Comparison of ENCODE assay signal across 23 cellular contexts in the genomic region with DNA sequence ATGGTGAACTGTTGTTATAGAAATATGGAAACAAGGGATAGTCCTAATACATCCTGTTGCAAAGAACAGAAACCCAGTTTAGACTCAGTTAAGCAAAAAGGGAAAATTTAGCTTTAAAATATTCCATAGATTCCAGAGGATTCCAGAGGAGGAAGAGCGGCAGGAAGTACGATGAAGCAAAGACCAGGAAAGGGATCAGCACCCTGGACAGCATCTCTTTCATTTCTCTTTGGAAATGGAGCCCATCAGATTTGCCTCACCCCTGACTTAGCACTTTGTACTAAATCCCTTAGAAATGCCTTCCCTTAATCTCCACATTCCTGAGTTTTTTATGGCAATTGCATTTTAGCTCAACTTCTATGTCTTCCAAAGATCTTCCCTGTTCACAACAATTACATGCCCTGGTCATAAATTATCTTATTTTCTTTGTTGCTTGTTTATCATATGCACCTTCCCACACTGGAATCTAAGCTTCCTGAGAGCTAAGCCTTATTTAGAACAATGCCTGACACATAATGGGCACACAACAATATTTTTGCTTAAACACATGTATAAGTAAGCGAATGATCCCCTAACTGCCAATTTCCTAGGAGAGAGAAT.
A peak's percentile ranks its signal among the peaks of the same experiment; 100 is the strongest.
DNase-seq lines count a peak whose midpoint lies in the region; ATAC-seq, FAIRE-seq and TF ChIP-seq lines count a peak whose summit lies in the region.
"Had no signal": no experiment of that assay in that cellular context is flagged by ENCODE, and none has a peak within 500 bp of the region (broad histone marks: within the 10 kb centered on the region; RNA-seq: fewer than 3 reads in every experiment).

No MANE protein-coding gene starts in this region.

- TF ChIP-seq CTCF in HepG2 (CRISPR knock-in tag; IDR thresholded peaks at IDR 0.05) (no peak), right lobe of liver (IDR thresholded peaks at IDR 0.05) (no peak)

- no peak overlapping the region for H3K4me2 ChIP-seq in HepG2 (ENCODE audit: low read depth, low read length)
- H3K4me2 ChIP-seq: BLaER1 treated with 17β-estradiol and CSF1 and Interleukin-3, amounts not matched to agents 10 nM and 100 nM had no signal

- in situ Hi-C loops in HepG2 (cut with HindIII; ENCODE audit: extremely low pct_ligation_motif_present, low pct_unique_long_range_greater_than_20kb), result no loop called here

- no peaks in the 10 kb centered on the region for H3K79me2 ChIP-seq in HepG2 (ENCODE audit: insufficient read depth, low read length)

- BruUV-seq in HepG2 (replicated peaks; lab: Mats Ljungman, UMichigan), result no TSS peak

- no peak for DNase-seq in HepG2 (ENCODE audit: low spot score)
- no peak for DNase-seq in right lobe of liver
- DNase-seq in SJCRH30, result peak; percentile 29 to 64
- peak; percentile 51 for DNase-seq in iPS-NIHi11 (ENCODE audit: low spot score)
- no peak for DNase-seq in left lobe of liver (ENCODE audit: low spot score)
- DNase-seq in D341Med (ENCODE audit: low spot score), result no peak
- DNase-seq in anterior cingulate cortex (lab: John Stamatoyannopoulos, UW), result no peak
- DNase-seq: activated CD8-positive, alpha-beta memory T cell treated with anti-CD3 and anti-CD28 coated beads for 24 hours; activated naive CD8-positive, alpha-beta T cell treated with anti-CD3 and anti-CD28 coated beads for 36 hours; cortex of kidney; hippocampal formation; natural killer cell; NCI-H1092 treated with DMSO at 0.1 percent for 48 hours; NCI-H2081 treated with DMSO at 0.1 percent for 48 hours; NCI-H510A; SIG-M5; spleen; uterus had no signal

- H3K4me1 ChIP-seq in HepG2 (ENCODE audit: insufficient read depth, low read length) (no peaks in the 10 kb centered on the region), right lobe of liver (no peaks in the 10 kb centered on the region), SJCRH30 (no peaks in the 10 kb centered on the region)
- H3K4me1 ChIP-seq: BLaER1 treated with 17β-estradiol and CSF1 and Interleukin-3, amounts not matched to agents 10 nM and 100 nM; breast epithelium; prostate gland; spleen; uterus had no signal

- no peak for FAIRE-seq in HepG2 (lab: Jason Lieb, UNC)
- FAIRE-seq: A204.1 had no signal

- H3K36me3 ChIP-seq in HepG2 (replicated peaks in 1 of 2; ENCODE audit: control insufficient read depth in 1 of 2, insufficient read depth in 2 of 2, low read length in 2 of 2), result no peaks in the 10 kb centered on the region
- no peaks in the 10 kb centered on the region for H3K36me3 ChIP-seq in right lobe of liver
- H3K36me3 ChIP-seq in SJCRH30, result no peaks in the 10 kb centered on the region
- H3K36me3 ChIP-seq: BLaER1 treated with 17β-estradiol and CSF1 and Interleukin-3, amounts not matched to agents 10 nM and 100 nM; breast epithelium; prostate gland; spleen; uterus had no signal

- CTCF ChIA-PET in HepG2 (lab: Yijun Ruan, JAX; ENCODE audit: low intra/inter-chr PET ratio, low total read pairs), result no interaction called here

- H4K20me1 ChIP-seq in HepG2 (ENCODE audit: insufficient read depth, low read length), result no peaks in the 10 kb centered on the region
- H4K20me1 ChIP-seq: BLaER1 treated with 17β-estradiol and CSF1 and Interleukin-3, amounts not matched to agents 10 nM and 100 nM had no signal

- H3K9ac ChIP-seq in HepG2 (ENCODE audit: insufficient read depth, low read depth, low read length), result no peak overlapping the region
- H3K9ac ChIP-seq: BLaER1 treated with 17β-estradiol and CSF1 and Interleukin-3, amounts not matched to agents 10 nM and 100 nM had no signal

- POLR2A ChIA-PET in HepG2 (lab: Yijun Ruan, JAX), result no interaction called here

- no peak for ATAC-seq in HepG2
- no peak for ATAC-seq in right lobe of liver
- ATAC-seq in left lobe of liver, result no peak
- ATAC-seq in GM18511 (IDR thresholded peaks at IDR 0.05; ENCODE audit: unreplicated experiment), result no peak
- ATAC-seq: natural killer cell had no signal

- H3K27ac ChIP-seq in HepG2 (ENCODE audit: extremely low read length, insufficient read depth, low read length) (no peak overlapping the region), right lobe of liver (no peak overlapping the region), SJCRH30 (no peak overlapping the region)
- H3K27ac ChIP-seq: BLaER1 treated with 17β-estradiol and CSF1 and Interleukin-3, amounts not matched to agents 10 nM and 100 nM; breast epithelium; prostate gland; spleen; uterus had no signal

- intact Hi-C loops in HepG2 (cut with micrococcal nuclease; ENCODE audit: unreplicated experiment), result no loop called here
- intact Hi-C loops in right lobe of liver (cut with DNase I), result no loop called here

- no peak for TF ChIP-seq EP300 in HepG2 (IDR thresholded peaks at IDR 0.05; ENCODE audit: low read depth in 2 of 2, low read length in 2 of 2)
- no peak for TF ChIP-seq EP300 in HepG2 (CRISPR knock-in tag; IDR thresholded peaks at IDR 0.05; ENCODE audit: borderline replicate concordance)

- TF ChIP-seq POLR2A in HepG2 (IDR thresholded peaks at IDR 0.05; ENCODE audit: insufficient read depth in 1 of 2, low read depth in 2 of 2, low read length in 2 of 2) (no peak), right lobe of liver (IDR thresholded peaks at IDR 0.05) (no peak)

- no peaks in the 10 kb centered on the region for H3K27me3 ChIP-seq in HepG2 (ENCODE audit: control insufficient read depth in 1 of 2, insufficient read depth in 2 of 2, low read length in 2 of 2)
- H3K27me3 ChIP-seq in right lobe of liver, result no peaks in the 10 kb centered on the region
- no peaks in the 10 kb centered on the region for H3K27me3 ChIP-seq in SJCRH30
- H3K27me3 ChIP-seq: BLaER1 treated with 17β-estradiol and CSF1 and Interleukin-3, amounts not matched to agents 10 nM and 100 nM; breast epithelium; spleen; uterus had no signal

- H3K9me3 ChIP-seq in HepG2 (ENCODE audit: low read length), result peaks cover 37% of the 10 kb centered on the region
- H3K9me3 ChIP-seq in right lobe of liver, result no peaks in the 10 kb centered on the region
- H3K9me3 ChIP-seq in SJCRH30 (replicated peaks), result no peaks in the 10 kb centered on the region
- H3K9me3 ChIP-seq: BLaER1 treated with 17β-estradiol and CSF1 and Interleukin-3, amounts not matched to agents 10 nM and 100 nM; prostate gland; uterus had no signal

- H3K4me3 ChIP-seq in HepG2 (replicated peaks in 1 of 3; ENCODE audit: insufficient read depth in 1 of 3, low read depth in 2 of 3, low read length in 3 of 3) (no peak overlapping the region), right lobe of liver (no peak overlapping the region), SJCRH30 (no peak overlapping the region)
- H3K4me3 ChIP-seq: BLaER1 treated with 17β-estradiol and CSF1 and Interleukin-3, amounts not matched to agents 10 nM and 100 nM; breast epithelium; prostate gland; spleen; uterus had no signal

- 39% methylated on average over 3 of the region's 3 CpGs for WGBS in HepG2 (ENCODE audit: low lambda C conversion rate)
- WGBS in right lobe of liver (ENCODE audit: insufficient coverage, low coverage, low lambda C conversion rate, missing lambda C conversion rate), result 30% methylated on average over 3 of the region's 3 CpGs

- H2AFZ ChIP-seq in HepG2 (ENCODE audit: low read length), result no peak overlapping the region

- TF ChIP-seq RAD21 in HepG2 (CRISPR knock-in tag; IDR thresholded peaks at IDR 0.05), result no peak

TF ChIP-seq in HepG2, 621 proteins besides CTCF, POLR2A, EP300 and RAD21 (continues in another document):
- TF ChIP-seq ZNF644 (CRISPR knock-in tag; IDR thresholded peaks at IDR 0.05; ENCODE audit: low read depth), result peak; percentile 15; the same call in 1 of the 2 replicates
- TF ChIP-seq, protein P1, sequence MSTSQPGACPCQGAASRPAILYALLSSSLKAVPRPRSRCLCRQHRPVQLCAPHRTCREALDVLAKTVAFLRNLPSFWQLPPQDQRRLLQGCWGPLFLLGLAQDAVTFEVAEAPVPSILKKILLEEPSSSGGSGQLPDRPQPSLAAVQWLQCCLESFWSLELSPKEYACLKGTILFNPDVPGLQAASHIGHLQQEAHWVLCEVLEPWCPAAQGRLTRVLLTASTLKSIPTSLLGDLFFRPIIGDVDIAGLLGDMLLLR (CRISPR knock-in tag; IDR thresholded peaks at IDR 0.05), result no peak
- TF ChIP-seq, protein P2, sequence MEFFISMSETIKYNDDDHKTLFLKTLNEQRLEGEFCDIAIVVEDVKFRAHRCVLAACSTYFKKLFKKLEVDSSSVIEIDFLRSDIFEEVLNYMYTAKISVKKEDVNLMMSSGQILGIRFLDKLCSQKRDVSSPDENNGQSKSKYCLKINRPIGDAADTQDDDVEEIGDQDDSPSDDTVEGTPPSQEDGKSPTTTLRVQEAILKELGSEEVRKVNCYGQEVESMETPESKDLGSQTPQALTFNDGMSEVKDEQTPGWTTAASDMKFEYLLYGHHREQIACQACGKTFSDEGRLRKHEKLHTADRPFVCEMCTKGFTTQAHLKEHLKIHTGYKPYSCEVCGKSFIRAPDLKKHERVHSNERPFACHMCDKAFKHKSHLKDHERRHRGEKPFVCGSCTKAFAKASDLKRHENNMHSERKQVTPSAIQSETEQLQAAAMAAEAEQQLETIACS (CRISPR knock-in tag; IDR thresholded peaks at IDR 0.05), result no peak
- no peak for TF ChIP-seq YEATS4 (CRISPR knock-in tag; IDR thresholded peaks at IDR 0.05; ENCODE audit: borderline replicate concordance)
- TF ChIP-seq EHMT2 (IDR thresholded peaks at IDR 0.05; ENCODE audit: borderline replicate concordance, low read depth, low read length), result peak; percentile 97
- peak; percentile 96 for TF ChIP-seq MIER2 (CRISPR knock-in tag; IDR thresholded peaks at IDR 0.05)
- TF ChIP-seq ZNF280D (CRISPR knock-in tag; IDR thresholded peaks at IDR 0.05), result no peak

Comparison
In these comparisons a context has a peak if more than half of its experiments do, and no peak if none do; other contexts are left out.
1. DNase-seq: peak in SJCRH30 (2 of 2) and iPS-NIHi11 (single experiment); none in HepG2 (single experiment), right lobe of liver (0 of 3), left lobe of liver (single experiment), D341Med (single experiment) and anterior cingulate cortex (0 of 58).